9 cellular contexts compared by ENCODE assay signal in the genomic region with DNA sequence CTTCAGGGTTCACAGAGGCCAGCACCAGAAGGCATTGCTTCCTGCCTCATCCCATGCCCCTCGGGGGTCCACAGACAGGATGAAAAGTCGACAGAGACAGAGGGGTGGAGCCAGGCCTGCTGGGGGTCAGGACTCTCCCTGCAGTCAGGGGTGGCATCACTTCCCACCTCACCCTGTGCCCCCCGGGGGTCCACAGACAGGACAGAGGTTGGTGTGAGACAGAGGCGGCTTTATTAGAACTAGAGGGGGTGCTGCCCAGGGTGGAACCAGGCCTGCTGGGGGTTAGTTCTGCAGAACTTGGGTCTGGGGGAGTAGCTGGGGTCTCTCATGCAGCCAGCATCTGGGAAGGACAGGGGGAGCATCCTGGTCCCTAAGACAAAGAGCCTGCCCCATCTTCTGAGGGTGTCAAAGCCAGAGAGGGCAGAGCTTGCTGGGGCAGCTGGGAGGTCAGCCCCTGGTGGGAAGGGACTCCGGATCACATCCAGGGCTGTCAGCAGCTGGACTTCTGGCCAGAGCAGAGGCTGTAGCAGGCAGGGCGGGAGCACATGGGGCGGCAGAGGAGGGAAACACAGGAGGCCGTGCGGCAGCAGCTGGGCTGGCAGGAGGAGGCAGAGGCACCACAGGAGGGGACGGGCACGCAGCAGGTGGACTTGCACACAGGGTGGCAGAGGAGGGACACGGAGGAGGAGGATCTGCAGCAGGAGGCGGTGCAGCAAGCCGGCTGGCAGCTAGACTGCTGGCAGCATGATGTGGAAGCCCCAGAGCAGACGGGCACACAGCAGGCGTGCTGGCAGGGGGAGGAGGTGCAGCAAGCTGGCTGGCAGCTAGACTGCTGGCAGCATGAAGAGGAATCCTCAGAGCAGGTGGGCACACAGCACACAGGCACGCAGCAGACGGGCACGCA. TPM values are rescaled to one million over a fixed set of nuclear protein-coding genes. Genes with fewer than 3 reads are reported as not detected.
DNase-seq lines count a peak whose midpoint lies in the region; ATAC-seq, FAIRE-seq and TF ChIP-seq lines count a peak whose summit lies in the region.
"Not testable (repeated sequence)": the region's sequence is repeated elsewhere in the genome, so short reads cannot be mapped to it uniquely, and the experiment has no call there.
"Had no signal": no experiment of that assay in that cellular context is flagged by ENCODE, and none has a peak within 500 bp of the region (broad histone marks: within the 10 kb centered on the region; RNA-seq: fewer than 3 reads in every experiment).

No MANE protein-coding gene starts in this region.

- not testable (repeated sequence) for H3K27me3 ChIP-seq in H9 (ENCODE audit: insufficient read depth, low read length); endodermal cell (ENCODE audit: control insufficient read depth, insufficient read depth, low read length, poor library complexity, severe bottlenecking); HepG2 (ENCODE audit: control insufficient read depth in 1 of 2, insufficient read depth in 2 of 2, low read length in 2 of 2)

- not testable (repeated sequence) for H3K23me2 ChIP-seq in H9 (ENCODE audit: insufficient read length, low read depth, low read length, poor library complexity, severe bottlenecking)

- H3K14ac ChIP-seq in H9 (ENCODE audit: insufficient read depth, low read length), result not testable (repeated sequence)

- intact Hi-C loops in HepG2 (cut with micrococcal nuclease; ENCODE audit: unreplicated experiment); posterior vena cava (cut with DNase I): not testable (repeated sequence)

- not testable (repeated sequence) for H3K4me3 Mint-ChIP-seq in H9; activated CD8-positive, alpha-beta T cell treated with anti-CD3 and anti-CD28 coated beads, Interleukin-2, amount 10 ng/mL, durations not matched to agents 7 days and 5 days; endodermal cell

- H2BK120ac ChIP-seq in H9 (ENCODE audit: low read depth, low read length, poor library complexity, severe bottlenecking), result not testable (repeated sequence)

- not testable (repeated sequence) for H3K4me1 ChIP-seq in H9 (ENCODE audit: insufficient read depth, low read length); endodermal cell (ENCODE audit: control insufficient read depth, insufficient read depth, low read length)
- H3K4me1 ChIP-seq in HepG2 (ENCODE audit: insufficient read depth, low read length), result peaks cover 52% of the 10 kb centered on the region

- H3K9me3 Mint-ChIP-seq in H9; activated CD8-positive, alpha-beta T cell treated with anti-CD3 and anti-CD28 coated beads, Interleukin-2, amount 10 ng/mL, durations not matched to agents 7 days and 5 days (ENCODE audit: insufficient read depth); endodermal cell: not testable (repeated sequence)

- not testable (repeated sequence) for H3K79me1 ChIP-seq in H9 (ENCODE audit: insufficient read depth, low read depth, low read length, poor library complexity, severe bottlenecking)

- not testable (repeated sequence) for H2BK20ac ChIP-seq in H9 (ENCODE audit: low read depth, low read length, poor library complexity, severe bottlenecking)

- not testable (repeated sequence) for H3K9me3 ChIP-seq in H9 (ENCODE audit: control insufficient read depth, low read depth, low read length); endodermal cell (ENCODE audit: control insufficient read depth, low read length); HepG2 (ENCODE audit: low read length)

- not testable (repeated sequence) for H3K56ac ChIP-seq in H9 (ENCODE audit: insufficient read length, low read depth, low read length)

- H3K36me3 ChIP-seq in endodermal cell (ENCODE audit: control insufficient read depth, insufficient read depth, low read length); HepG2 (replicated peaks in 1 of 2; ENCODE audit: control insufficient read depth in 1 of 2, insufficient read depth in 2 of 2, low read length in 2 of 2): not testable (repeated sequence)

- not testable (repeated sequence) for TF ChIP-seq EP300 in HepG2 (IDR thresholded peaks at IDR 0.05; ENCODE audit: low read depth in 2 of 2, low read length in 2 of 2); HepG2 (CRISPR knock-in tag; IDR thresholded peaks at IDR 0.05; ENCODE audit: borderline replicate concordance)

- no CpG with 5 or more reads among the region's 19 CpGs for WGBS in H9 (ENCODE audit: extremely low coverage, insufficient read length, low lambda C conversion rate)
- WGBS in endodermal cell (ENCODE audit: insufficient coverage in 1 of 2, insufficient read length in 1 of 2), 2 experiments, result 91 to 96% methylated on average over 5 to 15 of the region's 19 CpGs
- 57% methylated on average over 17 of the region's 19 CpGs for WGBS in HepG2 (ENCODE audit: low lambda C conversion rate)

- H2AFZ ChIP-seq in H9 (ENCODE audit: low read length); HepG2 (ENCODE audit: low read length): not testable (repeated sequence)

- H3K27ac ChIP-seq in H9 (ENCODE audit: insufficient read length, low read depth, low read length); endodermal cell (ENCODE audit: low read depth, low read length); HepG2 (ENCODE audit: extremely low read length, insufficient read depth, low read length): not testable (repeated sequence)

- H2BK5ac ChIP-seq in H9 (ENCODE audit: insufficient read length, low read length), result not testable (repeated sequence)

- CTCF ChIA-PET in activated CD8-positive, alpha-beta T cell treated with anti-CD3 and anti-CD28 coated beads, Interleukin-2, amount 10 ng/mL, durations not matched to agents 7 days and 5 days (lab: Charles Lee); HepG2 (lab: Yijun Ruan, JAX; ENCODE audit: low intra/inter-chr PET ratio, low total read pairs): not testable (repeated sequence)

- POLR2A ChIA-PET in activated CD8-positive, alpha-beta T cell treated with anti-CD3 and anti-CD28 coated beads, Interleukin-2, amount 10 ng/mL, durations not matched to agents 7 days and 5 days (lab: Charles Lee), result interaction anchor here (0.6 kb wide), 1 partner anchor 48 kb away, joined by 3 read pairs; no protein-coding TSS in a partner anchor
- POLR2A ChIA-PET in HepG2 (lab: Yijun Ruan, JAX), result not testable (repeated sequence)

- H3K4me1 Mint-ChIP-seq in H9, result peaks cover 27 to 28% of the 10 kb centered on the region in 2 experiments
- not testable (repeated sequence) for H3K4me1 Mint-ChIP-seq in activated CD8-positive, alpha-beta T cell treated with anti-CD3 and anti-CD28 coated beads, Interleukin-2, amount 10 ng/mL, durations not matched to agents 7 days and 5 days (ENCODE audit: low read depth); endodermal cell

- H3K79me2 ChIP-seq in H9 (ENCODE audit: insufficient read depth, low read length); HepG2 (ENCODE audit: insufficient read depth, low read length): not testable (repeated sequence)

- not testable (repeated sequence) for H3K18ac ChIP-seq in H9 (ENCODE audit: insufficient read length, low read depth, low read length)

- not testable (repeated sequence) for H3T11ph ChIP-seq in H9 (ENCODE audit: low read length)

- H2BK15ac ChIP-seq in H9 (ENCODE audit: low read depth, low read length), result not testable (repeated sequence)

- not testable (repeated sequence) for TF ChIP-seq POLR2A in HepG2 (IDR thresholded peaks at IDR 0.05; ENCODE audit: insufficient read depth in 1 of 2, low read depth in 2 of 2, low read length in 2 of 2)

- TF ChIP-seq RAD21 in HepG2 (CRISPR knock-in tag; IDR thresholded peaks at IDR 0.05), result not testable (repeated sequence)

- not testable (repeated sequence) for H4K5ac ChIP-seq in H9 (ENCODE audit: insufficient read length, low read depth, low read length)

- not testable (repeated sequence) for BruUV-seq in HepG2 (replicated peaks; lab: Mats Ljungman, UMichigan)

- not testable (repeated sequence) for H4K91ac ChIP-seq in H9 (ENCODE audit: insufficient read length, low read depth, low read length)

- not testable (repeated sequence) for ATAC-seq in activated CD8-positive, alpha-beta T cell treated with anti-CD3 and anti-CD28 coated beads, Interleukin-2, amount 10 ng/mL, durations not matched to agents 7 days and 5 days
- peak; percentile 65 for ATAC-seq in HepG2

- FAIRE-seq in HepG2 (lab: Jason Lieb, UNC), result not testable (repeated sequence)

- H3K4ac ChIP-seq in H9 (ENCODE audit: low read depth, low read length), result not testable (repeated sequence)

- not testable (repeated sequence) for H2AK5ac ChIP-seq in H9 (ENCODE audit: insufficient read length, low read length)

- H3K4me2 ChIP-seq in H9 (ENCODE audit: insufficient read depth, insufficient read length, low read length); HepG2 (ENCODE audit: low read depth, low read length): not testable (repeated sequence)

- H2BK12ac ChIP-seq in H9 (ENCODE audit: insufficient read length, low read depth, low read length), result not testable (repeated sequence)

- H3K36me3 Mint-ChIP-seq in H9 (ENCODE audit: insufficient read depth in 1 of 3, low read depth in 3 of 3); activated CD8-positive, alpha-beta T cell treated with anti-CD3 and anti-CD28 coated beads, Interleukin-2, amount 10 ng/mL, durations not matched to agents 7 days and 5 days (ENCODE audit: low read depth); endodermal cell (ENCODE audit: low read depth): not testable (repeated sequence)

- H3K23ac ChIP-seq in H9 (ENCODE audit: insufficient read length, low read depth, low read length), result not testable (repeated sequence)

- H4K8ac ChIP-seq in H9 (replicated peaks; ENCODE audit: insufficient read length, low read depth, low read length), result not testable (repeated sequence)

- in situ Hi-C loops in HepG2 (cut with HindIII; ENCODE audit: extremely low pct_ligation_motif_present, low pct_unique_long_range_greater_than_20kb), result not testable (repeated sequence)

- H3K27me3 Mint-ChIP-seq in H9 (ENCODE audit: low read depth); endodermal cell (ENCODE audit: insufficient read depth): not testable (repeated sequence)
- peaks cover 19% of the 10 kb centered on the region for H3K27me3 Mint-ChIP-seq in activated CD8-positive, alpha-beta T cell treated with anti-CD3 and anti-CD28 coated beads, Interleukin-2, amount 10 ng/mL, durations not matched to agents 7 days and 5 days (ENCODE audit: low read depth)

- H3K4me3 ChIP-seq in endodermal cell (ENCODE audit: low read length); HepG2 (replicated peaks in 1 of 3; ENCODE audit: insufficient read depth in 1 of 3, low read depth in 2 of 3, low read length in 3 of 3): not testable (repeated sequence)

- not testable (repeated sequence) for TF ChIP-seq CTCF in H9 (conservative IDR thresholded peaks at IDR 0.05); endodermal cell (conservative IDR thresholded peaks at IDR 0.05); HepG2 (CRISPR knock-in tag; IDR thresholded peaks at IDR 0.05)

- not testable (repeated sequence) for H4K20me1 ChIP-seq in H9 (ENCODE audit: control insufficient read depth, insufficient read depth, insufficient read length); HepG2 (ENCODE audit: insufficient read depth, low read length)

- H3K9ac ChIP-seq in H9 (ENCODE audit: extremely low read depth, insufficient read length, low read length); endodermal cell (ENCODE audit: extremely low read depth, low read length, poor library complexity, severe bottlenecking); HepG2 (ENCODE audit: insufficient read depth, low read depth, low read length): not testable (repeated sequence)

- peak; percentile 57 for DNase-seq in COR-L47 (lab: John Stamatoyannopoulos, UW)
- peak; percentile 20 for DNase-seq in H9
- DNase-seq in NCI-H2171 treated with DMSO at 0.1 percent for 48 hours (lab: John Stamatoyannopoulos, UW), result peak; percentile 36
- peak; percentile 9 for DNase-seq in activated CD8-positive, alpha-beta T cell treated with anti-CD3 and anti-CD28 coated beads, Interleukin-2, amount 10 ng/mL, durations not matched to agents 7 days and 5 days
- peak; percentile 39 for DNase-seq in endodermal cell
- not testable (repeated sequence) for DNase-seq in HepG2 (ENCODE audit: low spot score)
- peak; percentile 63 for DNase-seq in posterior vena cava (ENCODE audit: low spot score)

- H3K27ac Mint-ChIP-seq in H9; activated CD8-positive, alpha-beta T cell treated with anti-CD3 and anti-CD28 coated beads, Interleukin-2, amount 10 ng/mL, durations not matched to agents 7 days and 5 days; endodermal cell: not testable (repeated sequence)

RNA-seq across cellular contexts. Expression of gene KRTAP10-6, which starts 1.2 kb away (rescaled TPM):
- not detected in 2 replicates for total RNA-seq in H9 (2021)
- not detected for total RNA-seq in activated CD8-positive, alpha-beta T cell treated with anti-CD3 and anti-CD28 coated beads, Interleukin-2, amount 10 ng/mL, durations not matched to agents 7 days and 5 days
- not detected for total RNA-seq in endodermal cell
- 0.18 TPM for polyA plus RNA-seq in endodermal cell (2013, experiment 1 of 2)
- polyA plus RNA-seq in endodermal cell (2013, experiment 2 of 2), result not detected
- not detected in 2 replicates for total RNA-seq in HepG2 (2016; rRNA removed; fragmentation: Illumina TruSeq; extraction: Trizol)
- total RNA-seq in HepG2 (2016; cell fraction: cytosol; rRNA removed; fragmentation: Illumina TruSeq; extraction: Trizol; ENCODE audit: low read depth), result not detected in 2 replicates
- not detected in 2 replicates for total RNA-seq in HepG2 (2016; cell fraction: insoluble cytoplasmic fraction; rRNA removed; fragmentation: Illumina TruSeq; extraction: Trizol)
- total RNA-seq in HepG2 (2016; cell fraction: membrane; rRNA removed; fragmentation: Illumina TruSeq; extraction: Trizol), result not detected in 2 replicates
- total RNA-seq in HepG2 (2016; cell fraction: nucleus; rRNA removed; fragmentation: Illumina TruSeq; extraction: Trizol), result not detected in 2 replicates
- polyA plus RNA-seq in HepG2 (2011; rRNA removed), result not detected in 2 replicates
- polyA plus RNA-seq in HepG2 (2011; cell fraction: cytosol; rRNA removed), result not detected in 2 replicates
- 0.10 TPM in 1 of 2 replicates, not detected in the other for polyA plus RNA-seq in HepG2 (2011; cell fraction: nucleus; rRNA removed)
- not detected in 2 replicates for polyA plus RNA-seq in HepG2 (2012)
- not detected in 2 replicates for polyA plus RNA-seq in HepG2 (2016; cell fraction: cytosol; fragmentation: Illumina TruSeq; extraction: Trizol; ENCODE audit: low read depth)
- not detected in 2 replicates for polyA plus RNA-seq in HepG2 (2016; cell fraction: insoluble cytoplasmic fraction; fragmentation: Illumina TruSeq; extraction: Trizol; ENCODE audit: low read depth)
- not detected in 2 replicates for polyA plus RNA-seq in HepG2 (2016; cell fraction: membrane; fragmentation: Illumina TruSeq; extraction: Trizol; ENCODE audit: low read depth)
- polyA plus RNA-seq in HepG2 (2016; cell fraction: nucleus; fragmentation: Illumina TruSeq; extraction: Trizol; ENCODE audit: insufficient read depth, low read depth), result not detected in 2 replicates
- not detected in 2 replicates for polyA minus RNA-seq in HepG2 (2011; rRNA and poly(A)+ RNA removed; ENCODE audit: low replicate concordance)
- polyA minus RNA-seq in HepG2 (2011; cell fraction: cytosol; rRNA and poly(A)+ RNA removed), result not detected in 2 replicates
- polyA minus RNA-seq in HepG2 (2011; cell fraction: nucleus; rRNA and poly(A)+ RNA removed), result not detected in 2 replicates
- total RNA-seq in posterior vena cava, result not detected
- total RNA-seq: GM23338 had no signal
- polyA plus RNA-seq: GM23338, SK-N-SH had no signal

RNA-seq across cellular contexts. Expression of gene KRTAP10-7, which starts 9.2 kb away (rescaled TPM):
- not detected in 2 replicates for total RNA-seq in H9 (2021)
- total RNA-seq in activated CD8-positive, alpha-beta T cell treated with anti-CD3 and anti-CD28 coated beads, Interleukin-2, amount 10 ng/mL, durations not matched to agents 7 days and 5 days, result not detected
- not detected for total RNA-seq in endodermal cell
- not detected for polyA plus RNA-seq in endodermal cell (2013, experiment 1 of 2)
- not detected for polyA plus RNA-seq in endodermal cell (2013, experiment 2 of 2)
- not detected in 2 replicates for total RNA-seq in HepG2 (2016; rRNA removed; fragmentation: Illumina TruSeq; extraction: Trizol)
- total RNA-seq in HepG2 (2016; cell fraction: cytosol; rRNA removed; fragmentation: Illumina TruSeq; extraction: Trizol; ENCODE audit: low read depth), result not detected in 2 replicates
- not detected in 2 replicates for total RNA-seq in HepG2 (2016; cell fraction: insoluble cytoplasmic fraction; rRNA removed; fragmentation: Illumina TruSeq; extraction: Trizol)
- total RNA-seq in HepG2 (2016; cell fraction: membrane; rRNA removed; fragmentation: Illumina TruSeq; extraction: Trizol), result not detected in 2 replicates
- total RNA-seq in HepG2 (2016; cell fraction: nucleus; rRNA removed; fragmentation: Illumina TruSeq; extraction: Trizol), result not detected in 2 replicates
- not detected in 2 replicates for polyA plus RNA-seq in HepG2 (2011; rRNA removed)
- polyA plus RNA-seq in HepG2 (2011; cell fraction: cytosol; rRNA removed), result not detected in 2 replicates
- polyA plus RNA-seq in HepG2 (2011; cell fraction: nucleus; rRNA removed), result not detected in 2 replicates
- not detected in 2 replicates for polyA plus RNA-seq in HepG2 (2012)
- polyA plus RNA-seq in HepG2 (2016; cell fraction: cytosol; fragmentation: Illumina TruSeq; extraction: Trizol; ENCODE audit: low read depth), result not detected in 2 replicates
- polyA plus RNA-seq in HepG2 (2016; cell fraction: insoluble cytoplasmic fraction; fragmentation: Illumina TruSeq; extraction: Trizol; ENCODE audit: low read depth), result not detected in 2 replicates
- not detected in 2 replicates for polyA plus RNA-seq in HepG2 (2016; cell fraction: membrane; fragmentation: Illumina TruSeq; extraction: Trizol; ENCODE audit: low read depth)
- polyA plus RNA-seq in HepG2 (2016; cell fraction: nucleus; fragmentation: Illumina TruSeq; extraction: Trizol; ENCODE audit: insufficient read depth, low read depth), result not detected in 2 replicates
- not detected in 2 replicates for polyA minus RNA-seq in HepG2 (2011; rRNA and poly(A)+ RNA removed; ENCODE audit: low replicate concordance)
- polyA minus RNA-seq in HepG2 (2011; cell fraction: cytosol; rRNA and poly(A)+ RNA removed), result not detected in 2 replicates
- not detected in 2 replicates for polyA minus RNA-seq in HepG2 (2011; cell fraction: nucleus; rRNA and poly(A)+ RNA removed)
- total RNA-seq in posterior vena cava, result not detected
- total RNA-seq: GM23338 had no signal
- polyA plus RNA-seq: GM23338, SK-N-SH had no signal

RNA-seq across cellular contexts. Expression of gene KRTAP10-5, which starts 10.7 kb away (rescaled TPM):
- total RNA-seq in H9 (2021) (not detected in 2 replicates), endodermal cell (not detected), HepG2 (2016; rRNA removed; fragmentation: Illumina TruSeq; extraction: Trizol) (not detected in 2 replicates), posterior vena cava (not detected)
- not detected for total RNA-seq in activated CD8-positive, alpha-beta T cell treated with anti-CD3 and anti-CD28 coated beads, Interleukin-2, amount 10 ng/mL, durations not matched to agents 7 days and 5 days
- not detected for polyA plus RNA-seq in endodermal cell (2013, experiment 1 of 2)
- polyA plus RNA-seq in endodermal cell (2013, experiment 2 of 2), result not detected
- total RNA-seq in HepG2 (2016; cell fraction: cytosol; rRNA removed; fragmentation: Illumina TruSeq; extraction: Trizol; ENCODE audit: low read depth), result not detected in 2 replicates
- total RNA-seq in HepG2 (2016; cell fraction: insoluble cytoplasmic fraction; rRNA removed; fragmentation: Illumina TruSeq; extraction: Trizol), result not detected in 2 replicates
- not detected in 2 replicates for total RNA-seq in HepG2 (2016; cell fraction: membrane; rRNA removed; fragmentation: Illumina TruSeq; extraction: Trizol)
- total RNA-seq in HepG2 (2016; cell fraction: nucleus; rRNA removed; fragmentation: Illumina TruSeq; extraction: Trizol), result not detected in 2 replicates
- not detected in 2 replicates for polyA plus RNA-seq in HepG2 (2011; rRNA removed)
- polyA plus RNA-seq in HepG2 (2011; cell fraction: cytosol; rRNA removed), result not detected in 2 replicates
- not detected in 2 replicates for polyA plus RNA-seq in HepG2 (2011; cell fraction: nucleus; rRNA removed)
- polyA plus RNA-seq in HepG2 (2012), result not detected in 2 replicates
- polyA plus RNA-seq in HepG2 (2016; cell fraction: cytosol; fragmentation: Illumina TruSeq; extraction: Trizol; ENCODE audit: low read depth), result not detected in 2 replicates
- polyA plus RNA-seq in HepG2 (2016; cell fraction: insoluble cytoplasmic fraction; fragmentation: Illumina TruSeq; extraction: Trizol; ENCODE audit: low read depth), result not detected in 2 replicates
- not detected in 2 replicates for polyA plus RNA-seq in HepG2 (2016; cell fraction: membrane; fragmentation: Illumina TruSeq; extraction: Trizol; ENCODE audit: low read depth)
- not detected in 2 replicates for polyA plus RNA-seq in HepG2 (2016; cell fraction: nucleus; fragmentation: Illumina TruSeq; extraction: Trizol; ENCODE audit: insufficient read depth, low read depth)
- polyA minus RNA-seq in HepG2 (2011; rRNA and poly(A)+ RNA removed; ENCODE audit: low replicate concordance), result not detected in 2 replicates
- polyA minus RNA-seq in HepG2 (2011; cell fraction: cytosol; rRNA and poly(A)+ RNA removed), result not detected in 2 replicates
- polyA minus RNA-seq in HepG2 (2011; cell fraction: nucleus; rRNA and poly(A)+ RNA removed), result not detected in 2 replicates
- total RNA-seq: GM23338 had no signal
- polyA plus RNA-seq: GM23338, SK-N-SH had no signal

RNA-seq across cellular contexts. Expression of gene KRTAP10-4, which starts 17.6 kb away (rescaled TPM):
- total RNA-seq in H9 (2021), result not detected in 2 replicates
- not detected for total RNA-seq in activated CD8-positive, alpha-beta T cell treated with anti-CD3 and anti-CD28 coated beads, Interleukin-2, amount 10 ng/mL, durations not matched to agents 7 days and 5 days
- total RNA-seq in endodermal cell, result not detected
- not detected for polyA plus RNA-seq in endodermal cell (2013, experiment 1 of 2)
- polyA plus RNA-seq in endodermal cell (2013, experiment 2 of 2), result not detected
- total RNA-seq in HepG2 (2016; rRNA removed; fragmentation: Illumina TruSeq; extraction: Trizol), result not detected in 2 replicates
- total RNA-seq in HepG2 (2016; cell fraction: cytosol; rRNA removed; fragmentation: Illumina TruSeq; extraction: Trizol; ENCODE audit: low read depth), result not detected in 2 replicates
- total RNA-seq in HepG2 (2016; cell fraction: insoluble cytoplasmic fraction; rRNA removed; fragmentation: Illumina TruSeq; extraction: Trizol), result not detected in 2 replicates
- total RNA-seq in HepG2 (2016; cell fraction: membrane; rRNA removed; fragmentation: Illumina TruSeq; extraction: Trizol), result not detected in 2 replicates
- total RNA-seq in HepG2 (2016; cell fraction: nucleus; rRNA removed; fragmentation: Illumina TruSeq; extraction: Trizol), result not detected in 2 replicates
- not detected in 2 replicates for polyA plus RNA-seq in HepG2 (2011; rRNA removed)
- polyA plus RNA-seq in HepG2 (2011; cell fraction: cytosol; rRNA removed), result not detected in 2 replicates
- polyA plus RNA-seq in HepG2 (2011; cell fraction: nucleus; rRNA removed), result not detected in 2 replicates
- 0.12 TPM in 1 of 2 replicates, not detected in the other for polyA plus RNA-seq in HepG2 (2012)
- polyA plus RNA-seq in HepG2 (2016; cell fraction: cytosol; fragmentation: Illumina TruSeq; extraction: Trizol; ENCODE audit: low read depth), result not detected in 2 replicates
- not detected in 2 replicates for polyA plus RNA-seq in HepG2 (2016; cell fraction: insoluble cytoplasmic fraction; fragmentation: Illumina TruSeq; extraction: Trizol; ENCODE audit: low read depth)
- not detected in 2 replicates for polyA plus RNA-seq in HepG2 (2016; cell fraction: membrane; fragmentation: Illumina TruSeq; extraction: Trizol; ENCODE audit: low read depth)
- not detected in 2 replicates for polyA plus RNA-seq in HepG2 (2016; cell fraction: nucleus; fragmentation: Illumina TruSeq; extraction: Trizol; ENCODE audit: insufficient read depth, low read depth)
- polyA minus RNA-seq in HepG2 (2011; rRNA and poly(A)+ RNA removed; ENCODE audit: low replicate concordance), result not detected in 2 replicates
- polyA minus RNA-seq in HepG2 (2011; cell fraction: cytosol; rRNA and poly(A)+ RNA removed), result not detected in 2 replicates
- polyA minus RNA-seq in HepG2 (2011; cell fraction: nucleus; rRNA and poly(A)+ RNA removed), result not detected in 2 replicates
- total RNA-seq in posterior vena cava, result not detected
- total RNA-seq: GM23338 had no signal
- polyA plus RNA-seq: GM23338, SK-N-SH had no signal

RNA-seq across cellular contexts. Expression of gene KRTAP10-8, which starts 20.7 kb away (rescaled TPM):
- total RNA-seq in H9 (2021) (not detected in 2 replicates), endodermal cell (not detected), HepG2 (2016; rRNA removed; fragmentation: Illumina TruSeq; extraction: Trizol) (not detected in 2 replicates), posterior vena cava (not detected)
- total RNA-seq in activated CD8-positive, alpha-beta T cell treated with anti-CD3 and anti-CD28 coated beads, Interleukin-2, amount 10 ng/mL, durations not matched to agents 7 days and 5 days, result not detected
- polyA plus RNA-seq in endodermal cell (2013, experiment 1 of 2), result not detected
- polyA plus RNA-seq in endodermal cell (2013, experiment 2 of 2), result not detected
- total RNA-seq in HepG2 (2016; cell fraction: cytosol; rRNA removed; fragmentation: Illumina TruSeq; extraction: Trizol; ENCODE audit: low read depth), result not detected in 2 replicates
- total RNA-seq in HepG2 (2016; cell fraction: insoluble cytoplasmic fraction; rRNA removed; fragmentation: Illumina TruSeq; extraction: Trizol), result not detected in 2 replicates
- not detected in 2 replicates for total RNA-seq in HepG2 (2016; cell fraction: membrane; rRNA removed; fragmentation: Illumina TruSeq; extraction: Trizol)
- total RNA-seq in HepG2 (2016; cell fraction: nucleus; rRNA removed; fragmentation: Illumina TruSeq; extraction: Trizol), result not detected in 2 replicates
- not detected in 2 replicates for polyA plus RNA-seq in HepG2 (2011; rRNA removed)
- polyA plus RNA-seq in HepG2 (2011; cell fraction: cytosol; rRNA removed), result not detected in 2 replicates
- not detected in 2 replicates for polyA plus RNA-seq in HepG2 (2011; cell fraction: nucleus; rRNA removed)
- not detected in 2 replicates for polyA plus RNA-seq in HepG2 (2012)
- not detected in 2 replicates for polyA plus RNA-seq in HepG2 (2016; cell fraction: cytosol; fragmentation: Illumina TruSeq; extraction: Trizol; ENCODE audit: low read depth)
- polyA plus RNA-seq in HepG2 (2016; cell fraction: insoluble cytoplasmic fraction; fragmentation: Illumina TruSeq; extraction: Trizol; ENCODE audit: low read depth), result not detected in 2 replicates
- not detected in 2 replicates for polyA plus RNA-seq in HepG2 (2016; cell fraction: membrane; fragmentation: Illumina TruSeq; extraction: Trizol; ENCODE audit: low read depth)
- not detected in 2 replicates for polyA plus RNA-seq in HepG2 (2016; cell fraction: nucleus; fragmentation: Illumina TruSeq; extraction: Trizol; ENCODE audit: insufficient read depth, low read depth)
- polyA minus RNA-seq in HepG2 (2011; rRNA and poly(A)+ RNA removed; ENCODE audit: low replicate concordance), result not detected in 2 replicates
- not detected in 2 replicates for polyA minus RNA-seq in HepG2 (2011; cell fraction: cytosol; rRNA and poly(A)+ RNA removed)
- polyA minus RNA-seq in HepG2 (2011; cell fraction: nucleus; rRNA and poly(A)+ RNA removed), result not detected in 2 replicates
- total RNA-seq: GM23338 had no signal
- polyA plus RNA-seq: GM23338, SK-N-SH had no signal
